In genomic region chr9:132669636-132670358, GRCh38 we compare ENCODE assay signal across 8 cellular contexts. TPM values are rescaled to one million over a fixed set of nuclear protein-coding genes. Genes with fewer than 3 reads are reported as not detected.
A peak's percentile ranks its signal among the peaks of the same experiment; 100 is the strongest.
DNase-seq lines count a peak whose midpoint lies in the region; ATAC-seq and TF ChIP-seq lines count a peak whose summit lies in the region.

Gene DDX31, minus strand, starts transcription at chr9:132669983. Its CDS starts 49 bp downstream, at chr9:132669934.

- peaks cover 49 to 66% (median 66%) of the 10 kb centered on the region in 3 donors for H3K4me1 Mint-ChIP-seq in CD8-positive, alpha-beta memory T cell

- peaks cover 100% of the 10 kb centered on the region for H3K79me2 ChIP-seq in OCI-LY3 (ENCODE audit: low read length)

- TF ChIP-seq CTCF in HL-60 (IDR thresholded peaks at IDR 0.05; ENCODE audit: insufficient read depth, low read length) (no peak), OCI-LY3 (IDR thresholded peaks at IDR 0.05; ENCODE audit: low read depth, low read length) (no peak)

- H3K9me3 ChIP-seq in CD8-positive, alpha-beta memory T cell (ENCODE audit: low read length): no peaks in the 10 kb centered on the region
- H3K9me3 ChIP-seq in OCI-LY3 (ENCODE audit: insufficient read depth, low read length): no peaks in the 10 kb centered on the region

- peaks cover 24% of the 10 kb centered on the region for H3K4me1 ChIP-seq in CD8-positive, alpha-beta memory T cell (ENCODE audit: insufficient read depth, low read length)
- H3K4me1 ChIP-seq in OCI-LY3 (ENCODE audit: low read length): peaks cover 17% of the 10 kb centered on the region

- peak within 1 kb of the TSS; percentile 99 for H3K4me3 ChIP-seq in CD8-positive, alpha-beta memory T cell (ENCODE audit: low read length)
- H3K4me3 ChIP-seq in HL-60 (replicated peaks; ENCODE audit: insufficient read depth, low read length): peak within 1 kb of the TSS; percentile 97
- peak within 1 kb of the TSS; percentile 92 for H3K4me3 ChIP-seq in OCI-LY3 (ENCODE audit: low read length)

- DNase-seq in CD8-positive, alpha-beta memory T cell: peak; percentile 81 to 91 (median 85)
- DNase-seq in HL-60 (ENCODE audit: low read depth in 1 of 2, low spot score in 1 of 2): peak; percentile 83
- DNase-seq in activated T-cell treated with anti-CD3 and anti-CD28 coated beads for 4 hours: peak; percentile 79
- no peak for DNase-seq in epithelial cell of prostate (ENCODE audit: low read depth, low spot score)
- DNase-seq in mucosa of gallbladder (ENCODE audit: low spot score): peak; percentile 80
- DNase-seq in stimulated activated CD8-positive, alpha-beta memory T cell treated with anti-CD3 and anti-CD28 coated beads, Interleukin-4, amount 100 ng/mL, for 1 hour (ENCODE audit: low read depth in 2 of 2, low spot score in 1 of 2): peak; percentile 50 to 69

- H3K27me3 Mint-ChIP-seq in CD8-positive, alpha-beta memory T cell: peaks cover 0 to 2% of the 10 kb centered on the region in 2 donors

- peak within 1 kb of the TSS; percentile 94 for H2AFZ ChIP-seq in OCI-LY3 (ENCODE audit: low read depth, low read length)

- peak within 1 kb of the TSS; percentile 99 for H3K27ac ChIP-seq in CD8-positive, alpha-beta memory T cell (ENCODE audit: low read depth, low read length)
- H3K27ac ChIP-seq in HL-60 (replicated peaks) (peak within 1 kb of the TSS; percentile 97), OCI-LY3 (ENCODE audit: low read length) (peak within 1 kb of the TSS; percentile 83), epithelial cell of prostate (peak within 1 kb of the TSS; percentile 97)

- H3K27ac Mint-ChIP-seq in CD8-positive, alpha-beta memory T cell: peak within 1 kb of the TSS; percentile 94 to 99 (median 96)

- no peaks in the 10 kb centered on the region for H3K9me3 Mint-ChIP-seq in CD8-positive, alpha-beta memory T cell

- CTCF ChIA-PET in CD8-positive, alpha-beta memory T cell (lab: Charles Lee): interaction anchor here (0.6 to 1.1 kb wide), 2 partner anchors 259 to 1491 kb away, joined by 3 read pairs; partner anchors contain the start of gene CFAP77

- no peaks in the 10 kb centered on the region for H3K36me3 ChIP-seq in CD8-positive, alpha-beta memory T cell (ENCODE audit: insufficient read depth, low read length)
- H3K36me3 ChIP-seq in OCI-LY3 (replicated peaks; ENCODE audit: low read depth, low read length): peaks cover 16% of the 10 kb centered on the region

- POLR2A ChIA-PET in CD8-positive, alpha-beta memory T cell (lab: Charles Lee): interaction anchor here (0.6 to 1.9 kb wide), 5 partner anchors 99 to 361 kb away, joined by 3 to 14 read pairs (median 4); partner anchors contain the start of genes SETX and TSC1

- peak within 1 kb of the TSS; percentile 88 to 98 (median 92) for H3K4me3 Mint-ChIP-seq in CD8-positive, alpha-beta memory T cell

- peak within 1 kb of the TSS; percentile 86 for H3K4me2 ChIP-seq in OCI-LY3 (ENCODE audit: low read length)

- peak within 1 kb of the TSS; percentile 93 for H3K9ac ChIP-seq in OCI-LY3 (ENCODE audit: low read length)

- peaks cover 31% of the 10 kb centered on the region for H4K20me1 ChIP-seq in OCI-LY3 (ENCODE audit: insufficient read depth, low read length)

- no peaks in the 10 kb centered on the region for H3K27me3 ChIP-seq in CD8-positive, alpha-beta memory T cell (ENCODE audit: insufficient read depth, low read length, poor library complexity, severe bottlenecking)
- H3K27me3 ChIP-seq in HL-60 (ENCODE audit: insufficient read depth, poor library complexity, severe bottlenecking) (no peaks in the 10 kb centered on the region), OCI-LY3 (ENCODE audit: low read depth, low read length) (no peaks in the 10 kb centered on the region)

- H3K36me3 Mint-ChIP-seq in CD8-positive, alpha-beta memory T cell: peaks cover 0 to 21% (median 0%) of the 10 kb centered on the region in 3 donors

- ATAC-seq in GM19452 (IDR thresholded peaks at IDR 0.05; ENCODE audit: unreplicated experiment): peak; percentile 55

RNA-seq across cellular contexts. Expression of gene DDX31, which starts in this region (rescaled TPM):
- total RNA-seq in CD8-positive, alpha-beta memory T cell: 10 to 100 TPM; 28.6 to 31.3 TPM
- polyA plus RNA-seq in CD8-positive, alpha-beta memory T cell: 7.8 TPM
- total RNA-seq in mucosa of gallbladder: 11.3 TPM
